ENCODE assay signal across 9 cellular contexts in genomic region chr12:100987552-100988277, GRCh38.
A peak's percentile ranks its signal among the peaks of the same experiment; 100 is the strongest.
DNase-seq lines count a peak whose midpoint lies in the region; ATAC-seq and TF ChIP-seq lines count a peak whose summit lies in the region.
"Had no signal": no experiment of that assay in that cellular context is flagged by ENCODE, and none has a peak within 500 bp of the region (broad histone marks: within the 10 kb centered on the region; RNA-seq: fewer than 3 reads in every experiment).

No MANE protein-coding gene starts in this region.

- no peak overlapping the region for H2BK5ac ChIP-seq in neuronal stem cell (ENCODE audit: low read length)

- H4K91ac ChIP-seq in neuronal stem cell (ENCODE audit: low read depth, low read length, poor library complexity) = no peak overlapping the region

- H3K36me3 Mint-ChIP-seq in brain = no peaks in the 10 kb centered on the region

- H3K9me3 ChIP-seq in neuronal stem cell (replicated peaks in 1 of 2; ENCODE audit: control insufficient read depth in 2 of 2, insufficient read depth in 1 of 2, low read depth in 1 of 2, low read length in 2 of 2) = no peaks in the 10 kb centered on the region

- peaks cover 15 to 16% of the 10 kb centered on the region in 2 donors for H3K4me1 ChIP-seq in neuronal stem cell (ENCODE audit: control insufficient read depth in 2 of 2, insufficient read depth in 1 of 2, low read depth in 1 of 2, low read length in 2 of 2)

- no peaks in the 10 kb centered on the region for H3K79me1 ChIP-seq in neuronal stem cell (ENCODE audit: low read depth, low read length)

- no peaks in the 10 kb centered on the region for H3K27me3 ChIP-seq in neuronal stem cell (ENCODE audit: control insufficient read depth in 3 of 3, insufficient read depth in 3 of 3, low read depth in 1 of 3, low read length in 3 of 3)

- H2AFZ ChIP-seq in neuronal stem cell (ENCODE audit: low read length) = peak overlapping the region; percentile 70

- H3K4me2 ChIP-seq in neuronal stem cell (ENCODE audit: insufficient read depth, low read length, poor library complexity, severe bottlenecking) = no peak overlapping the region

- peak overlapping the region; percentile 32 for H3K18ac ChIP-seq in neuronal stem cell (ENCODE audit: low read length)

- DNase-seq in COLO668 (lab: John Stamatoyannopoulos, UW; ENCODE audit: unreplicated experiment) = peak; percentile 14
- DNase-seq in NAMALWA (ENCODE audit: low spot score) = peak; percentile 55
- peak; percentile 31 for DNase-seq in neuronal stem cell (ENCODE audit: low spot score)
- no peak for DNase-seq in activated naive CD4-positive, alpha-beta T cell treated with Interleukin-2 at 50 U/mL for 16 hours
- DNase-seq in medulla oblongata (ENCODE audit: extremely low spot score) = no peak
- DNase-seq: activated B cell treated with CpG ODN at 0.5 μM for 24 hours had no signal

- peak; percentile 16 to 55 for TF ChIP-seq CTCF in brain (conservative IDR thresholded peaks at IDR 0.05)

- no peak overlapping the region for H3K23ac ChIP-seq in neuronal stem cell (ENCODE audit: low read depth, low read length, poor library complexity)

- H3K4me1 Mint-ChIP-seq in brain = peaks cover 22% of the 10 kb centered on the region
- H3K4me1 Mint-ChIP-seq: activated B cell treated with CpG ODN at 0.5 μM for 24 hours had no signal

- H4K8ac ChIP-seq in neuronal stem cell (ENCODE audit: low read depth, low read length) = no peak overlapping the region

- peaks cover 0 to 5% (median 4%) of the 10 kb centered on the region in 5 experiments for H3K9me3 Mint-ChIP-seq in brain

- no peak overlapping the region for H2BK15ac ChIP-seq in neuronal stem cell (ENCODE audit: low read length)

- no peaks in the 10 kb centered on the region for H3K36me3 ChIP-seq in neuronal stem cell (replicated peaks in 1 of 2; ENCODE audit: control insufficient read depth in 2 of 2, insufficient read depth in 2 of 2, low read length in 2 of 2)

- no peak overlapping the region for H3K14ac ChIP-seq in neuronal stem cell (ENCODE audit: low read length)

- H3K27ac ChIP-seq in neuronal stem cell (replicated peaks; ENCODE audit: low read length) = peak overlapping the region; percentile 73

- no peak overlapping the region for H2AK5ac ChIP-seq in neuronal stem cell (ENCODE audit: low read depth, low read length)

- no peak overlapping the region for H3K4me3 ChIP-seq in neuronal stem cell (ENCODE audit: low read length in 2 of 2)

- no CpG with 5 or more reads among the region's 4 CpGs for WGBS in neuronal stem cell (ENCODE audit: extremely low coverage in 2 of 2, insufficient read length in 2 of 2, insufficient replicate concordance in 1 of 2), 2 donors

- H3K27me3 Mint-ChIP-seq in brain = peaks cover 7% of the 10 kb centered on the region
- H3K27me3 Mint-ChIP-seq: activated B cell treated with CpG ODN at 0.5 μM for 24 hours had no signal

- no peak overlapping the region for H3K4ac ChIP-seq in neuronal stem cell (ENCODE audit: low read length)

- peak overlapping the region; percentile 8 for H2BK12ac ChIP-seq in neuronal stem cell (ENCODE audit: low read length)

- H3K27ac Mint-ChIP-seq in brain = peak overlapping the region in 3 of 5 experiments; percentile 2 to 67 (median 40)
- H3K27ac Mint-ChIP-seq: activated B cell treated with CpG ODN at 0.5 μM for 24 hours had no signal

- ATAC-seq in GM18861 (IDR thresholded peaks at IDR 0.05; ENCODE audit: unreplicated experiment) (peak; percentile 96), HG02884 (IDR thresholded peaks at IDR 0.05; ENCODE audit: unreplicated experiment) (peak; percentile 96)

- no peak overlapping the region for H3K9ac ChIP-seq in neuronal stem cell (ENCODE audit: low read depth, low read length, poor library complexity)

- no peak overlapping the region for H2BK120ac ChIP-seq in neuronal stem cell (ENCODE audit: low read depth, low read length)

- H3K4me3 Mint-ChIP-seq in brain = no peak overlapping the region
- H3K4me3 Mint-ChIP-seq: activated B cell treated with CpG ODN at 0.5 μM for 24 hours had no signal

Comparison
In these comparisons a context has a peak if more than half of its experiments do, and no peak if none do; other contexts are left out.
1. DNase-seq: peak in COLO668 (single experiment), NAMALWA (single experiment) and neuronal stem cell (single experiment); none in activated naive CD4-positive, alpha-beta T cell treated with Interleukin-2 at 50 U/mL for 16 hours (single experiment) and medulla oblongata (single experiment).